ENCODE assay signal across 8 cellular contexts in genomic region chr12:101823891-101824290, GRCh38. TPM values are rescaled to one million over a fixed set of nuclear protein-coding genes. Genes with fewer than 3 reads are reported as not detected.
DNase-seq lines count a peak whose midpoint lies in the region; ATAC-seq and TF ChIP-seq lines count a peak whose summit lies in the region.

No MANE protein-coding gene starts in this region.

- DNase-seq in NOMO-1 treated with DMSO at 0.1 percent for 48 hours (lab: John Stamatoyannopoulos, UW; ENCODE audit: unreplicated experiment): peak; percentile 13
- DNase-seq in NOMO-1 treated with dmso at 0.1 percent for 144 hours (lab: John Stamatoyannopoulos, UW; ENCODE audit: unreplicated experiment): no peak
- DNase-seq in NCI-H2227 treated with DMSO at 0.1 percent for 48 hours (lab: John Stamatoyannopoulos, UW): peak; percentile 53
- DNase-seq in activated CD8-positive, alpha-beta T cell treated with anti-CD3 and anti-CD28 coated beads for 36 hours: peak; percentile 82
- peak; percentile 66 to 71 (median 69) for DNase-seq in effector memory CD8-positive, alpha-beta T cell
- peak; percentile 48 for DNase-seq in stimulated activated naive CD4-positive, alpha-beta T cell treated with Interleukin-2 at 50 U/mL for 16 hours (lab: John Stamatoyannopoulos, UW)

- peak overlapping the region; percentile 49 for H3K4me3 Mint-ChIP-seq in activated CD8-positive, alpha-beta T cell treated with anti-CD3 and anti-CD28 coated beads for 36 hours
- H3K4me3 Mint-ChIP-seq in effector memory CD8-positive, alpha-beta T cell: peak overlapping the region; percentile 33 to 72

- no peaks in the 10 kb centered on the region for H3K27me3 ChIP-seq in muscle layer of colon (ENCODE audit: control insufficient read depth in 1 of 2, insufficient read depth in 2 of 2, low read length in 2 of 2)

- H3K9ac ChIP-seq in muscle layer of colon (ENCODE audit: low read length): no peak overlapping the region

- no peaks in the 10 kb centered on the region for H3K9me3 ChIP-seq in muscle layer of colon (ENCODE audit: low read length)

- no peaks in the 10 kb centered on the region for H3K27me3 Mint-ChIP-seq in activated CD8-positive, alpha-beta T cell treated with anti-CD3 and anti-CD28 coated beads for 36 hours
- H3K27me3 Mint-ChIP-seq in effector memory CD8-positive, alpha-beta T cell: no peaks in the 10 kb centered on the region

- peak overlapping the region; percentile 80 for H3K27ac Mint-ChIP-seq in activated CD8-positive, alpha-beta T cell treated with anti-CD3 and anti-CD28 coated beads for 36 hours
- peak overlapping the region; percentile 90 to 95 for H3K27ac Mint-ChIP-seq in effector memory CD8-positive, alpha-beta T cell

- peak overlapping the region; percentile 41 for H3K27ac ChIP-seq in muscle layer of colon (ENCODE audit: low read depth, low read length)

- intact Hi-C loops in activated CD8-positive, alpha-beta T cell treated with anti-CD3 and anti-CD28 coated beads for 36 hours (cut with micrococcal nuclease): no loop called here

- H3K4me1 ChIP-seq in muscle layer of colon (ENCODE audit: insufficient read depth, low read length): peaks cover 17% of the 10 kb centered on the region

- H3K36me3 ChIP-seq in muscle layer of colon (ENCODE audit: insufficient read depth, low read length): no peaks in the 10 kb centered on the region

- TF ChIP-seq CTCF in activated CD8-positive, alpha-beta T cell treated with anti-CD3 and anti-CD28 coated beads for 36 hours (IDR thresholded peaks at IDR 0.05): peak; percentile 60

- POLR2A ChIA-PET in activated CD8-positive, alpha-beta T cell treated with anti-CD3 and anti-CD28 coated beads for 36 hours (lab: Charles Lee): interaction anchor here (0.8 to 2.0 kb wide), 7 partner anchors 10 to 30 kb away, joined by 3 to 8 read pairs (median 5); no protein-coding TSS in a partner anchor

- H3K4me1 Mint-ChIP-seq in activated CD8-positive, alpha-beta T cell treated with anti-CD3 and anti-CD28 coated beads for 36 hours (ENCODE audit: low read depth): peaks cover 79% of the 10 kb centered on the region
- peaks cover 52 to 78% of the 10 kb centered on the region in 2 donors for H3K4me1 Mint-ChIP-seq in effector memory CD8-positive, alpha-beta T cell (ENCODE audit: low read depth in 2 of 2)

- peaks cover 26% of the 10 kb centered on the region for H3K36me3 Mint-ChIP-seq in activated CD8-positive, alpha-beta T cell treated with anti-CD3 and anti-CD28 coated beads for 36 hours (ENCODE audit: low read depth)
- peaks cover 8% of the 10 kb centered on the region for H3K36me3 Mint-ChIP-seq in effector memory CD8-positive, alpha-beta T cell (ENCODE audit: insufficient read depth)

- H3K4me3 ChIP-seq in muscle layer of colon (ENCODE audit: low read depth in 1 of 2, low read length in 2 of 2): no peak overlapping the region

- peaks cover 4% of the 10 kb centered on the region for H3K9me3 Mint-ChIP-seq in activated CD8-positive, alpha-beta T cell treated with anti-CD3 and anti-CD28 coated beads for 36 hours
- H3K9me3 Mint-ChIP-seq in effector memory CD8-positive, alpha-beta T cell: no peaks in the 10 kb centered on the region

- CTCF ChIA-PET in activated CD8-positive, alpha-beta T cell treated with anti-CD3 and anti-CD28 coated beads for 36 hours (lab: Charles Lee): interaction anchor here (0.8 to 11.4 kb wide), 15 partner anchors 8 to 417 kb away, joined by 3 to 143 read pairs (median 5); partner anchors contain the start of gene ARL1

- peak; percentile 72 for ATAC-seq in HG02798 (IDR thresholded peaks at IDR 0.05; ENCODE audit: poor library complexity, unreplicated experiment)
- ATAC-seq in activated CD8-positive, alpha-beta T cell treated with anti-CD3 and anti-CD28 coated beads for 36 hours: peak; percentile 92
- peak; percentile 98 for ATAC-seq in effector memory CD8-positive, alpha-beta T cell (replicated peaks)

RNA-seq across cellular contexts. Expression of gene GNPTAB, which starts 6.9 kb away (rescaled TPM):
- total RNA-seq in activated CD8-positive, alpha-beta T cell treated with anti-CD3 and anti-CD28 coated beads for 36 hours: 10 to 100 TPM; 52.4 to 56.9 TPM

RNA-seq across cellular contexts. Expression of gene DRAM1, which starts 53.5 kb away (rescaled TPM):
- 1 to 10 TPM; 3.8 to 4.3 TPM for total RNA-seq in activated CD8-positive, alpha-beta T cell treated with anti-CD3 and anti-CD28 coated beads for 36 hours
